ENCODE assay signal across 8 cellular contexts in genomic region chr22:39152024-39152510, GRCh38. TPM values are rescaled to one million over a fixed set of nuclear protein-coding genes. Genes with fewer than 3 reads are reported as not detected.
DNase-seq lines count a peak whose midpoint lies in the region; ATAC-seq and TF ChIP-seq lines count a peak whose summit lies in the region.

No MANE protein-coding gene starts in this region.

- H3K4me3 Mint-ChIP-seq in brain: peak overlapping the region; percentile 63 to 89 (median 73)

- no peaks in the 10 kb centered on the region for H3K36me3 Mint-ChIP-seq in brain

- H3K27ac Mint-ChIP-seq in brain: peak overlapping the region in 1 of 5 experiments; percentile 82

- peaks cover 18% of the 10 kb centered on the region for H3K27me3 ChIP-seq in cardiac muscle cell
- no peaks in the 10 kb centered on the region for H3K27me3 ChIP-seq in vagina

- H3K36me3 ChIP-seq in cardiac muscle cell (no peaks in the 10 kb centered on the region), mesodermal cell (ENCODE audit: control insufficient read depth, insufficient read depth, low read length) (no peaks in the 10 kb centered on the region), vagina (no peaks in the 10 kb centered on the region)

- H3K9me3 ChIP-seq in cardiac muscle cell (ENCODE audit: low read depth): no peaks in the 10 kb centered on the region
- H3K9me3 ChIP-seq in mesodermal cell (ENCODE audit: control insufficient read depth, low read length): no peaks in the 10 kb centered on the region
- no peaks in the 10 kb centered on the region for H3K9me3 ChIP-seq in vagina

- TF ChIP-seq POLR2A in vagina (IDR thresholded peaks at IDR 0.05): peak in 1 of 2 donors; percentile 39

- H3K4me3 ChIP-seq in cardiac muscle cell (peak overlapping the region; percentile 59), mesodermal cell (ENCODE audit: extremely low read depth, insufficient read depth, low read length, poor library complexity, severe bottlenecking) (peak overlapping the region; percentile 49), vagina (peak overlapping the region; percentile 95 to 100)

- H3K4me1 ChIP-seq in cardiac muscle cell (ENCODE audit: low read depth) (no peaks in the 10 kb centered on the region), mesodermal cell (ENCODE audit: control insufficient read depth, insufficient read depth, low read length, poor library complexity, severe bottlenecking) (peaks cover 5% of the 10 kb centered on the region), vagina (peaks cover 61% of the 10 kb centered on the region)

- peaks cover 0 to 3% (median 0%) of the 10 kb centered on the region in 5 experiments for H3K9me3 Mint-ChIP-seq in brain

- intact Hi-C loops in Right ventricle myocardium inferior (cut with DNase I) (loop anchor here (2.0 to 5.0 kb wide), 2 partner anchors 167 to 375 kb away; partner anchors contain the start of gene RPL3), vagina (cut with DNase I) (no loop called here)

- no peak for DNase-seq in cardiac muscle cell (ENCODE audit: low read depth in 1 of 2, low spot score in 1 of 2)
- DNase-seq in Right ventricle myocardium inferior (ENCODE audit: missing footprints): no peak
- peak in 1 of 2 donors; percentile 88 for DNase-seq in vagina (ENCODE audit: extremely low spot score in 2 of 2)
- no peak for DNase-seq in NK-92 (lab: John Stamatoyannopoulos, UW; ENCODE audit: unreplicated experiment)

- H3K27ac ChIP-seq in cardiac muscle cell: no peak overlapping the region
- no peak overlapping the region for H3K27ac ChIP-seq in mesodermal cell (ENCODE audit: low read depth, low read length, severe bottlenecking)
- H3K27ac ChIP-seq in vagina: peak overlapping the region; percentile 99

- H3K27me3 Mint-ChIP-seq in brain: peaks cover 45% of the 10 kb centered on the region

- H3K4me1 Mint-ChIP-seq in brain: peaks cover 33% of the 10 kb centered on the region

- 23% methylated on average over 28 to 44 of the region's 44 CpGs for WGBS in mesodermal cell (ENCODE audit: insufficient coverage in 2 of 2), 2 experiments

- TF ChIP-seq CTCF in cardiac muscle cell (IDR thresholded peaks at IDR 0.05; ENCODE audit: low read depth, low read length) (no peak), brain (conservative IDR thresholded peaks at IDR 0.05) (no peak), vagina (IDR thresholded peaks at IDR 0.05) (no peak)

- no peak for ATAC-seq in Right ventricle myocardium inferior
- no peak for ATAC-seq in HG02642 (IDR thresholded peaks at IDR 0.05; ENCODE audit: poor library complexity, unreplicated experiment)
- no peak for ATAC-seq in GM21367 (IDR thresholded peaks at IDR 0.05; ENCODE audit: unreplicated experiment)

RNA-seq across cellular contexts. Expression of gene CBX7, which starts 0.4 kb away (rescaled TPM):
- total RNA-seq in cardiac muscle cell: 8.9 and 31.3 TPM in 2 replicates
- polyA plus RNA-seq in cardiac muscle cell: 10.2 and 10.9 TPM in 2 replicates
- 66.0 TPM for total RNA-seq in Right ventricle myocardium inferior
- 46.8 TPM for polyA plus RNA-seq in brain (ENCODE audit: insufficient read depth, low read depth, low replicate concordance)
- polyA plus RNA-seq in mesodermal cell (2013, experiment 1 of 2): 4.8 TPM
- 5.3 TPM for polyA plus RNA-seq in mesodermal cell (2013, experiment 2 of 2)
- total RNA-seq in vagina: 98.0 TPM

RNA-seq across cellular contexts. Expression of gene APOBEC3H, which starts 55.0 kb away (rescaled TPM):
- total RNA-seq in cardiac muscle cell: 0.57 and 1.3 TPM in 2 replicates
- 0.77 and 0.97 TPM in 2 replicates for polyA plus RNA-seq in cardiac muscle cell
- 0.32 TPM for total RNA-seq in Right ventricle myocardium inferior
- not detected for polyA plus RNA-seq in brain (ENCODE audit: insufficient read depth, low read depth, low replicate concordance)
- 0.81 TPM for polyA plus RNA-seq in mesodermal cell (2013, experiment 1 of 2)
- 0.81 TPM for polyA plus RNA-seq in mesodermal cell (2013, experiment 2 of 2)
- not detected for total RNA-seq in vagina
